In genomic region chr11:37124384-37124783, GRCh38 we compare ENCODE assay signal across 2 cellular contexts.
TF ChIP-seq lines count a peak whose summit lies in the region.

No MANE protein-coding gene starts in this region.

TF ChIP-seq in A549, 52 proteins besides CTCF, POLR2A, EP300 and RAD21 (continued from another document):
- TF ChIP-seq ESRRA (IDR thresholded peaks at IDR 0.05; ENCODE audit: borderline replicate concordance, low read length): no peak
- TF ChIP-seq HOXA7 (CRISPR knock-in tag; IDR thresholded peaks at IDR 0.05): no peak
- TF ChIP-seq BHLHE40 (IDR thresholded peaks at IDR 0.05; ENCODE audit: low read depth, low read length): no peak
- no peak for TF ChIP-seq ZC3H11A (IDR thresholded peaks at IDR 0.05)
- peak; percentile 47 for TF ChIP-seq MAFK (IDR thresholded peaks at IDR 0.05; ENCODE audit: partially characterized antibody)
- no peak for TF ChIP-seq SMC3 (IDR thresholded peaks at IDR 0.05)

TF ChIP-seq in IMR-90, 13 proteins besides CTCF, POLR2A, EP300 and RAD21 (continued from another document):
- no peak for TF ChIP-seq CEBPB (IDR thresholded peaks at IDR 0.05; ENCODE audit: low read depth, low read length)
- TF ChIP-seq RFX5 (IDR thresholded peaks at IDR 0.05; ENCODE audit: low read depth, low read length): no peak
